In genomic region chr14:68749487-68750475, GRCh38 we compare ENCODE assay signal across 16 cellular contexts. TPM values are rescaled to one million over a fixed set of nuclear protein-coding genes. Genes with fewer than 3 reads are reported as not detected.
DNase-seq lines count a peak whose midpoint lies in the region; TF ChIP-seq lines count a peak whose summit lies in the region.
"Had no signal": no experiment of that assay in that cellular context is flagged by ENCODE, and none has a peak within 500 bp of the region (broad histone marks: within the 10 kb centered on the region; RNA-seq: fewer than 3 reads in every experiment).

No MANE protein-coding gene starts in this region.

- no peaks in the 10 kb centered on the region for H3K9me3 ChIP-seq in HAP-1
- H3K9me3 ChIP-seq: BE2C, right lobe of liver had no signal

- no peaks in the 10 kb centered on the region for H3K27me3 ChIP-seq in HAP-1 (ENCODE audit: low read depth)
- no peaks in the 10 kb centered on the region for H3K27me3 ChIP-seq in rectal smooth muscle tissue (ENCODE audit: control insufficient read depth, insufficient read depth, low read length)
- H3K27me3 ChIP-seq: BE2C, right lobe of liver had no signal

- in situ Hi-C loops in HAP-1 (cut with MboI; ENCODE audit: low sequenced_read_pairs) = no loop called here

- H3K36me3 ChIP-seq in HAP-1 (replicated peaks) (no peaks in the 10 kb centered on the region), rectal smooth muscle tissue (ENCODE audit: control insufficient read depth, insufficient read depth, low read length) (no peaks in the 10 kb centered on the region)
- H3K36me3 ChIP-seq: BE2C, right lobe of liver had no signal

- DNase-seq in HAP-1 (ENCODE audit: low spot score in 2 of 2) (peak; percentile 41 to 54), SW480 (ENCODE audit: low spot score) (peak; percentile 91), fibroblast of the aortic adventitia (ENCODE audit: low read depth) (peak; percentile 46), medulla oblongata (ENCODE audit: extremely low spot score) (no peak)
- no peak for DNase-seq in activated CD8-positive, alpha-beta memory T cell treated with anti-CD3 and anti-CD28 coated beads for 24 hours
- no peak for DNase-seq in activated CD8-positive, alpha-beta memory T cell treated with anti-CD3 and anti-CD28 coated beads, Interleukin-2, amount 50 U/mL, for 48 hours
- DNase-seq in effector CD4-positive, alpha-beta T cell = no peak
- DNase-seq: activated CD4-positive, alpha-beta T cell treated with anti-CD3 and anti-CD28 coated beads for 48 hours; activated T-cell treated with anti-CD3 and anti-CD28 coated beads, Interleukin-2, amount 50 U/mL, for 1 hour; BE2C; NCI-H1694 treated with DMSO at 0.1 percent for 48 hours; NK-92 treated with Interleukin-12 subunit alpha and Interleukin-12 subunit beta, amount 100 ng/mL, for 24 hours; right lobe of liver; SHP77 had no signal

- peak overlapping the region; percentile 59 for H3K27ac ChIP-seq in rectal smooth muscle tissue (ENCODE audit: low read depth, low read length)
- H3K27ac ChIP-seq: coronary artery, right lobe of liver had no signal

- H3K4me3 ChIP-seq in HAP-1 (no peak overlapping the region), fibroblast of the aortic adventitia (ENCODE audit: low read depth, low read length) (no peak overlapping the region), rectal smooth muscle tissue (ENCODE audit: low read length) (no peak overlapping the region)
- H3K4me3 ChIP-seq: coronary artery, right lobe of liver had no signal

- no peak for TF ChIP-seq CTCF in fibroblast of the aortic adventitia (IDR thresholded peaks at IDR 0.05; ENCODE audit: insufficient read depth, low read length)

- no peak overlapping the region for H3K9ac ChIP-seq in rectal smooth muscle tissue (ENCODE audit: low read length)

- peaks cover 14% of the 10 kb centered on the region for H3K4me1 ChIP-seq in HAP-1
- H3K4me1 ChIP-seq in rectal smooth muscle tissue (ENCODE audit: control insufficient read depth, insufficient read depth, low read length) = peaks cover 28% of the 10 kb centered on the region
- H3K4me1 ChIP-seq: BE2C, right lobe of liver had no signal

RNA-seq across cellular contexts. Expression of gene ZFP36L1, which starts 43.1 kb away (rescaled TPM):
- total RNA-seq in fibroblast of the aortic adventitia (ENCODE audit: low replicate concordance) = 24.1 and 53.8 TPM in 2 replicates

Comparison
In these comparisons a context has a peak if more than half of its experiments do, and no peak if none do; other contexts are left out.
1. DNase-seq: peak in HAP-1 (2 of 2), SW480 (single experiment) and fibroblast of the aortic adventitia (single experiment); none in activated CD8-positive, alpha-beta memory T cell treated with anti-CD3 and anti-CD28 coated beads for 24 hours (single experiment), activated CD8-positive, alpha-beta memory T cell treated with anti-CD3 and anti-CD28 coated beads, Interleukin-2, amount 50 U/mL, for 48 hours (single experiment), medulla oblongata (single experiment) and effector CD4-positive, alpha-beta T cell (single experiment).